30 cellular contexts compared by ENCODE assay signal in genomic region chr4:177116161-177116560, GRCh38.
"Had no signal": no experiment of that assay in that cellular context is flagged by ENCODE, and none has a peak within 500 bp of the region (broad histone marks: within the 10 kb centered on the region; RNA-seq: fewer than 3 reads in every experiment).

No MANE protein-coding gene starts in this region.

- H3K27ac Mint-ChIP-seq: activated CD4-positive, alpha-beta memory T cell treated with anti-CD3 and anti-CD28 coated beads, Interleukin-2, amount 10 ng/mL, durations not matched to agents 7 days and 5 days; activated CD4-positive, alpha-beta T cell treated with anti-CD3 and anti-CD28 coated beads, Interleukin-2, amount 10 ng/mL, durations not matched to agents 7 days and 5 days; activated naive CD4-positive, alpha-beta T cell treated with anti-CD3 and anti-CD28 coated beads, Interleukin-2, amount 10 ng/mL, durations not matched to agents 7 days and 5 days; activated naive CD8-positive, alpha-beta T cell treated with anti-CD3 and anti-CD28 coated beads, Interleukin-2, amount 10 ng/mL, durations not matched to agents 7 days and 5 days; activated T-cell treated with anti-CD3 and anti-CD28 coated beads, Interleukin-2, amount 50 U/mL, for 24 hours; activated T-cell treated with anti-CD3 and anti-CD28 coated beads, Interleukin-2, amount 50 U/mL, for 72 hours; dendritic cell treated with granulocyte-macrophage colony-stimulating factor and Interleukin-4, amounts not matched to agents 40 ng/mL and 50 ng/mL, for 4 days; endodermal cell had no signal

- ATAC-seq: activated naive CD4-positive, alpha-beta T cell treated with anti-CD3 and anti-CD28 coated beads, Interleukin-2, amount 50 U/mL, for 72 hours; activated T-cell treated with anti-CD3 and anti-CD28 coated beads, Interleukin-2, amount 50 U/mL, for 72 hours; foreskin keratinocyte; gastrocnemius medialis had no signal

- DNase-seq: activated CD4-positive, alpha-beta memory T cell treated with anti-CD3 and anti-CD28 coated beads, Interleukin-2, amount 10 ng/mL, durations not matched to agents 7 days and 5 days; activated CD4-positive, alpha-beta T cell treated with anti-CD3 and anti-CD28 coated beads for 4 hours; activated CD4-positive, alpha-beta T cell treated with anti-CD3 and anti-CD28 coated beads, Interleukin-2, amount 10 ng/mL, durations not matched to agents 7 days and 5 days; activated CD4-positive, alpha-beta T cell treated with anti-CD3 and anti-CD28 coated beads, Interleukin-2, amount 50 U/mL, for 4 hours; activated CD4-positive, CD25-positive, alpha-beta regulatory T cell; activated CD4-positive, CD25-positive, alpha-beta regulatory T cell treated with anti-CD3 and anti-CD28 coated beads, Interleukin-2, amount 50 U/mL, for 72 hours; activated CD8-positive, alpha-beta memory T cell treated with anti-CD3 and anti-CD28 coated beads, Interleukin-2, amount 50 U/mL, for 48 hours; activated gamma-delta T cell; activated naive CD4-positive, alpha-beta T cell; activated naive CD4-positive, alpha-beta T cell treated with anti-CD3 and anti-CD28 coated beads, Interleukin-2, amount 10 ng/mL, durations not matched to agents 7 days and 5 days; activated naive CD8-positive, alpha-beta T cell treated with anti-CD3 and anti-CD28 coated beads, Interleukin-2, amount 10 ng/mL, durations not matched to agents 7 days and 5 days; activated T-cell treated with anti-CD3 and anti-CD28 coated beads for 4 hours; activated T-cell treated with anti-CD3 and anti-CD28 coated beads, Interleukin-2, amount 50 U/mL, for 24 hours; activated T-cell treated with anti-CD3 and anti-CD28 coated beads, Interleukin-2, amount 50 U/mL, for 72 hours; brain microvascular endothelial cell; dorsolateral prefrontal cortex; effector memory CD4-positive, alpha-beta T cell; endodermal cell; erythroblast; foreskin keratinocyte; gastrocnemius medialis; glutamatergic neuron; T-helper 2 cell had no signal

- H3K36me3 ChIP-seq: ascending aorta, brain microvascular endothelial cell, esophagus muscularis mucosa, gastrocnemius medialis had no signal

- H3K4me3 ChIP-seq: ascending aorta, coronary artery, dorsolateral prefrontal cortex, esophagus muscularis mucosa, gastrocnemius medialis had no signal

- H3K4me1 Mint-ChIP-seq: activated CD4-positive, alpha-beta memory T cell treated with anti-CD3 and anti-CD28 coated beads, Interleukin-2, amount 10 ng/mL, durations not matched to agents 7 days and 5 days; activated CD4-positive, alpha-beta T cell treated with anti-CD3 and anti-CD28 coated beads, Interleukin-2, amount 10 ng/mL, durations not matched to agents 7 days and 5 days; activated naive CD4-positive, alpha-beta T cell treated with anti-CD3 and anti-CD28 coated beads, Interleukin-2, amount 10 ng/mL, durations not matched to agents 7 days and 5 days; activated naive CD8-positive, alpha-beta T cell treated with anti-CD3 and anti-CD28 coated beads, Interleukin-2, amount 10 ng/mL, durations not matched to agents 7 days and 5 days; central memory CD8-positive, alpha-beta T cell; endodermal cell had no signal

- H3K36me3 Mint-ChIP-seq: activated naive CD4-positive, alpha-beta T cell treated with anti-CD3 and anti-CD28 coated beads, Interleukin-2, amount 10 ng/mL, durations not matched to agents 7 days and 5 days; activated naive CD8-positive, alpha-beta T cell treated with anti-CD3 and anti-CD28 coated beads, Interleukin-2, amount 10 ng/mL, durations not matched to agents 7 days and 5 days had no signal

- H3K4me3 Mint-ChIP-seq: activated CD4-positive, alpha-beta memory T cell treated with anti-CD3 and anti-CD28 coated beads, Interleukin-2, amount 10 ng/mL, durations not matched to agents 7 days and 5 days; activated CD4-positive, alpha-beta T cell treated with anti-CD3 and anti-CD28 coated beads, Interleukin-2, amount 10 ng/mL, durations not matched to agents 7 days and 5 days; activated naive CD4-positive, alpha-beta T cell treated with anti-CD3 and anti-CD28 coated beads, Interleukin-2, amount 10 ng/mL, durations not matched to agents 7 days and 5 days; activated naive CD8-positive, alpha-beta T cell treated with anti-CD3 and anti-CD28 coated beads, Interleukin-2, amount 10 ng/mL, durations not matched to agents 7 days and 5 days; activated T-cell treated with anti-CD3 and anti-CD28 coated beads, Interleukin-2, amount 50 U/mL, for 24 hours; activated T-cell treated with anti-CD3 and anti-CD28 coated beads, Interleukin-2, amount 50 U/mL, for 72 hours; central memory CD8-positive, alpha-beta T cell; dendritic cell treated with granulocyte-macrophage colony-stimulating factor and Interleukin-4, amounts not matched to agents 40 ng/mL and 50 ng/mL, for 4 days; endodermal cell had no signal

- FAIRE-seq: bronchial epithelial cell had no signal

- H3K9me3 ChIP-seq: gastrocnemius medialis had no signal

- H3K27me3 Mint-ChIP-seq: activated CD4-positive, alpha-beta memory T cell treated with anti-CD3 and anti-CD28 coated beads, Interleukin-2, amount 10 ng/mL, durations not matched to agents 7 days and 5 days; activated naive CD4-positive, alpha-beta T cell treated with anti-CD3 and anti-CD28 coated beads, Interleukin-2, amount 10 ng/mL, durations not matched to agents 7 days and 5 days; activated naive CD8-positive, alpha-beta T cell treated with anti-CD3 and anti-CD28 coated beads, Interleukin-2, amount 10 ng/mL, durations not matched to agents 7 days and 5 days; activated T-cell treated with anti-CD3 and anti-CD28 coated beads, Interleukin-2, amount 50 U/mL, for 24 hours; central memory CD8-positive, alpha-beta T cell; dendritic cell treated with granulocyte-macrophage colony-stimulating factor and Interleukin-4, amounts not matched to agents 40 ng/mL and 50 ng/mL, for 4 days had no signal

- H3K9me3 Mint-ChIP-seq: activated CD4-positive, alpha-beta T cell treated with anti-CD3 and anti-CD28 coated beads, Interleukin-2, amount 10 ng/mL, durations not matched to agents 7 days and 5 days; activated naive CD4-positive, alpha-beta T cell treated with anti-CD3 and anti-CD28 coated beads, Interleukin-2, amount 10 ng/mL, durations not matched to agents 7 days and 5 days; endodermal cell had no signal

- H3K4me1 ChIP-seq: ascending aorta, esophagus muscularis mucosa, foreskin keratinocyte, gastrocnemius medialis had no signal

- H3K27me3 ChIP-seq: ascending aorta, brain microvascular endothelial cell, dorsolateral prefrontal cortex, esophagus muscularis mucosa, foreskin keratinocyte, gastrocnemius medialis had no signal

- H3K27ac ChIP-seq: ascending aorta, brain microvascular endothelial cell, coronary artery, dorsolateral prefrontal cortex, esophagus muscularis mucosa, foreskin keratinocyte, gastrocnemius medialis had no signal
